In the genomic region with DNA sequence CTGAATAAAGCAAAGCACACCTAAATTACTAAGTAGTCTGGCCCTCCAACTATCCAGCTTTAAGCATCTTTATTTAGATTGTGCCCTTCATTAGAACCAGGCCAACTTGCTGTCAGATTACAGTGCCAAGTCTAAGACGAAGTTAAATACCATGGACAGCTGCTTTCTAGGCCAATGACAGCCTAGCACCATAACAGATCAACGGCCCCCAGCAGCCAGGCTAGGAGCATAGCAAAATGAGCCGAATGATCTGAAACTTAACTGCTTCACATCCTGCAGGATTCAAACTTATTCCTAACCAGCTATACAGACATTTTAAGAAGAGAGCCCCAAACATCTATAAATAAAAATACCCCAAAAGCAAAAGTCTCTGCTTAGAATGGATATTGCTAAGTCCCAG, we compare ENCODE assay signal across 15 cellular contexts. TPM values are rescaled to one million over a fixed set of nuclear protein-coding genes. Genes with fewer than 3 reads are reported as not detected.
DNase-seq lines count a peak whose midpoint lies in the region; ATAC-seq and TF ChIP-seq lines count a peak whose summit lies in the region.
"Had no signal": no experiment of that assay in that cellular context is flagged by ENCODE, and none has a peak within 500 bp of the region (broad histone marks: within the 10 kb centered on the region; RNA-seq: fewer than 3 reads in every experiment).

No MANE protein-coding gene starts in this region.

- no peak for TF ChIP-seq POLR2A in ovary (IDR thresholded peaks at IDR 0.05)

- in situ Hi-C loops in astrocyte of the spinal cord (cut with HindIII; ENCODE audit: low sequenced_read_pairs) = no loop called here

- TF ChIP-seq EP300 in ovary (IDR thresholded peaks at IDR 0.05) = no peak

- TF ChIP-seq CTCF in astrocyte of the spinal cord (IDR thresholded peaks at IDR 0.05; ENCODE audit: low read depth, low read length) (no peak), ovary (IDR thresholded peaks at IDR 0.05) (no peak)

- DNase-seq in D341Med (ENCODE audit: low spot score) (peak; percentile 27), LHCN-M2 (ENCODE audit: low read depth) (peak; percentile 10), astrocyte of the spinal cord (ENCODE audit: low read depth, low spot score) (peak; percentile 5), iPS-NIHi7 (ENCODE audit: extremely low spot score) (peak; percentile 57), NCI-H1436 treated with DMSO at 0.1 percent for 48 hours (lab: John Stamatoyannopoulos, UW) (no peak), SK-N-DZ (ENCODE audit: low spot score) (no peak), ovary (no peak)
- DNase-seq: activated CD4-positive, alpha-beta T cell treated with anti-CD3 and anti-CD28 coated beads, Interleukin-2, amount 10 ng/mL, durations not matched to agents 7 days and 5 days; activated naive CD4-positive, alpha-beta T cell treated with anti-CD3 and anti-CD28 coated beads, Interleukin-2, amount 50 U/mL, for 16 hours; heart right ventricle; NCI-H2227 treated with DMSO at 0.1 percent for 48 hours had no signal

- no peak for ATAC-seq in HG03196 (IDR thresholded peaks at IDR 0.05; ENCODE audit: unreplicated experiment)

- intact Hi-C loops in ovary (cut with DNase I) = no loop called here

- H3K27ac ChIP-seq in ovary = no peak overlapping the region
- H3K27ac ChIP-seq: BLaER1 treated with 17β-estradiol and CSF1 and Interleukin-3, amounts not matched to agents 10 nM and 100 nM; heart right ventricle; SK-N-MC; thoracic aorta had no signal

- 3 to 5% (median 5%) methylated on average over 3 of the region's 3 CpGs for WGBS in ovary, 3 donors

- H3K4me3 ChIP-seq in astrocyte of the spinal cord (ENCODE audit: low read depth, low read length) (no peak overlapping the region), ovary (no peak overlapping the region)
- H3K4me3 ChIP-seq: BLaER1 treated with 17β-estradiol and CSF1 and Interleukin-3, amounts not matched to agents 10 nM and 100 nM; heart right ventricle; SK-N-MC; thoracic aorta had no signal

- H3K27me3 ChIP-seq in ovary = no peaks in the 10 kb centered on the region
- H3K27me3 ChIP-seq: BLaER1 treated with 17β-estradiol and CSF1 and Interleukin-3, amounts not matched to agents 10 nM and 100 nM had no signal

- H3K36me3 ChIP-seq in ovary = no peaks in the 10 kb centered on the region
- H3K36me3 ChIP-seq: BLaER1 treated with 17β-estradiol and CSF1 and Interleukin-3, amounts not matched to agents 10 nM and 100 nM; heart right ventricle; thoracic aorta had no signal

- no peaks in the 10 kb centered on the region for H3K4me1 ChIP-seq in ovary (ENCODE audit: insufficient read depth)
- H3K4me1 ChIP-seq: heart right ventricle had no signal

- H3K9me3 ChIP-seq in ovary = no peaks in the 10 kb centered on the region
- H3K9me3 ChIP-seq: BLaER1 treated with 17β-estradiol and CSF1 and Interleukin-3, amounts not matched to agents 10 nM and 100 nM; heart right ventricle; thoracic aorta had no signal

RNA-seq across cellular contexts. Expression of gene SLC24A2, which starts 6.8 kb away (rescaled TPM):
- total RNA-seq in LHCN-M2 (2014; rRNA removed) (0.06 TPM in 2 replicates), ovary (under 1 TPM in 5 of 7 donors, not detected in 2; 0.11 to 0.69 (median 0.28) TPM)
- 0.01 TPM for polyA plus RNA-seq in LHCN-M2 (2012)
- not detected in 2 replicates for polyA plus RNA-seq in SK-N-DZ (2014; cell fraction: cytosol; rRNA removed)
- polyA plus RNA-seq in SK-N-DZ (2014; cell fraction: nucleus; rRNA removed) = not detected in 2 replicates
- polyA plus RNA-seq in ovary = under 1 TPM; 0.01 to 0.08 TPM
- total RNA-seq: activated CD4-positive, alpha-beta T cell treated with anti-CD3 and anti-CD28 coated beads, Interleukin-2, amount 10 ng/mL, durations not matched to agents 7 days and 5 days; thoracic aorta had no signal

Comparison
In these comparisons a context has a peak if more than half of its experiments do, and no peak if none do; other contexts are left out.
1. DNase-seq: peak in D341Med (single experiment), LHCN-M2 (single experiment), astrocyte of the spinal cord (single experiment) and iPS-NIHi7 (single experiment); none in NCI-H1436 treated with DMSO at 0.1 percent for 48 hours (single experiment), SK-N-DZ (single experiment) and ovary (0 of 5).